11 cellular contexts compared by ENCODE assay signal in the genomic region with DNA sequence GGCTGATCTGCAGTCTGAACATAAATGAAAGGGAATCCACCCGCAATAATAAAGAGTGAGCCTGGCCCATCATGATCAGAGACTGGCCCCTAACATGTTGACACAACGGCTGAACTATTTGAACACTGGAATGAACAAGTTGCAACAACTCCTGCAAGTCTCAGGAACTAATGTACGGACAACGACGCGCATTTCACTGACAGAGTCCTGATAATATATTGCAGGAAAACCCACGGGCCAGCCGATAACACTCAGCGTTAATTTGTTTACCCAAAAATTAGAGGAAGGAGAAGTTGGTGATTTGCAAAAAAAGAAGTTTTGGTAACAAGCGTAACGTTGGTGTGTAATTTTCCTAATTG.
A peak's percentile ranks its signal among the peaks of the same experiment; 100 is the strongest.
DNase-seq lines count a peak whose midpoint lies in the region; ATAC-seq and TF ChIP-seq lines count a peak whose summit lies in the region.
"Had no signal": no experiment of that assay in that cellular context is flagged by ENCODE, and none has a peak within 500 bp of the region (broad histone marks: within the 10 kb centered on the region; RNA-seq: fewer than 3 reads in every experiment).

No MANE protein-coding gene starts in this region.

- H3K9me3 ChIP-seq in smooth muscle cell (replicated peaks; ENCODE audit: low read depth): no peaks in the 10 kb centered on the region

- H3K79me2 ChIP-seq in smooth muscle cell (ENCODE audit: low read depth): no peaks in the 10 kb centered on the region

- H3K4me2 ChIP-seq in smooth muscle cell: peak overlapping the region; percentile 80

- peak; percentile 27 for ATAC-seq in HG03097 (IDR thresholded peaks at IDR 0.05; ENCODE audit: low FRiP score, unreplicated experiment)
- ATAC-seq in central memory CD8-positive, alpha-beta T cell (replicated peaks; ENCODE audit: extremely low read depth, poor library complexity, severe bottlenecking): no peak

- intact Hi-C loops in posterior vena cava (cut with DNase I): no loop called here

- H3K27me3 Mint-ChIP-seq in T-helper 1 cell treated with Interleukin-12 subunit alpha and Interleukin-12 subunit beta and Interleukin-4 antibody, amounts not matched to agents 30 μg/mL and 1 μg/mL, for 36 hours (ENCODE audit: low read depth): no peaks in the 10 kb centered on the region
- no peaks in the 10 kb centered on the region for H3K27me3 Mint-ChIP-seq in central memory CD8-positive, alpha-beta T cell

- peak overlapping the region; percentile 83 for H2AFZ ChIP-seq in smooth muscle cell (ENCODE audit: low read depth)

- no peaks in the 10 kb centered on the region for H4K20me1 ChIP-seq in smooth muscle cell (ENCODE audit: low read depth)

- peak overlapping the region; percentile 75 for H3K9ac ChIP-seq in smooth muscle cell (ENCODE audit: low read depth)

- H3K4me1 Mint-ChIP-seq in T-helper 1 cell treated with Interleukin-12 subunit alpha and Interleukin-12 subunit beta and Interleukin-4 antibody, amounts not matched to agents 30 μg/mL and 1 μg/mL, for 36 hours (ENCODE audit: low read depth): peaks cover 17% of the 10 kb centered on the region
- no peaks in the 10 kb centered on the region for H3K4me1 Mint-ChIP-seq in central memory CD8-positive, alpha-beta T cell

- peaks cover 3% of the 10 kb centered on the region for H3K9me3 Mint-ChIP-seq in T-helper 1 cell treated with Interleukin-12 subunit alpha and Interleukin-12 subunit beta and Interleukin-4 antibody, amounts not matched to agents 30 μg/mL and 1 μg/mL, for 36 hours
- no peaks in the 10 kb centered on the region for H3K9me3 Mint-ChIP-seq in central memory CD8-positive, alpha-beta T cell

- H3K4me1 ChIP-seq in smooth muscle cell (ENCODE audit: low read depth): peaks cover 6% of the 10 kb centered on the region

- peak overlapping the region; percentile 87 for H3K27ac ChIP-seq in smooth muscle cell (ENCODE audit: low read depth)

- H3K36me3 ChIP-seq in smooth muscle cell (ENCODE audit: low read depth): no peaks in the 10 kb centered on the region

- H3K36me3 Mint-ChIP-seq in T-helper 1 cell treated with Interleukin-12 subunit alpha and Interleukin-12 subunit beta and Interleukin-4 antibody, amounts not matched to agents 30 μg/mL and 1 μg/mL, for 36 hours (ENCODE audit: low read depth): peaks cover 3% of the 10 kb centered on the region
- peaks cover 3% of the 10 kb centered on the region for H3K36me3 Mint-ChIP-seq in central memory CD8-positive, alpha-beta T cell (ENCODE audit: insufficient read depth)

- no peaks in the 10 kb centered on the region for H3K27me3 ChIP-seq in smooth muscle cell (ENCODE audit: low read depth)

- DNase-seq in T-helper 1 cell: no peak
- no peak for DNase-seq in central memory CD8-positive, alpha-beta T cell (ENCODE audit: low spot score in 2 of 2)
- DNase-seq in smooth muscle cell (lab: John Stamatoyannopoulos, UW; ENCODE audit: unreplicated experiment): no peak
- no peak for DNase-seq in NCI-H2081 treated with DMSO at 0.1 percent for 48 hours (lab: John Stamatoyannopoulos, UW)
- DNase-seq in posterior vena cava (ENCODE audit: low spot score): no peak
- DNase-seq in activated effector memory CD4-positive, alpha-beta T cell treated with Interleukin-2 at 50 U/mL for 16 hours: no peak
- DNase-seq: activated CD8-positive, alpha-beta memory T cell treated with anti-CD3 and anti-CD28 coated beads, Interleukin-2, amount 50 U/mL, for 4 hours; effector memory CD4-positive, alpha-beta T cell; NCI-H774 had no signal

- no peak overlapping the region for H3K27ac Mint-ChIP-seq in T-helper 1 cell treated with Interleukin-12 subunit alpha and Interleukin-12 subunit beta and Interleukin-4 antibody, amounts not matched to agents 30 μg/mL and 1 μg/mL, for 36 hours
- H3K27ac Mint-ChIP-seq in central memory CD8-positive, alpha-beta T cell (ENCODE audit: low read depth): no peak overlapping the region

- H3F3A ChIP-seq in smooth muscle cell (ENCODE audit: low read depth): peaks cover 2% of the 10 kb centered on the region

- peak overlapping the region; percentile 33 for H3K4me3 ChIP-seq in smooth muscle cell

- peak overlapping the region; percentile 48 for H3K4me3 Mint-ChIP-seq in T-helper 1 cell treated with Interleukin-12 subunit alpha and Interleukin-12 subunit beta and Interleukin-4 antibody, amounts not matched to agents 30 μg/mL and 1 μg/mL, for 36 hours
- peak overlapping the region; percentile 13 for H3K4me3 Mint-ChIP-seq in central memory CD8-positive, alpha-beta T cell

- 43% methylated on average over 11 of the region's 11 CpGs for WGBS in smooth muscle cell (ENCODE audit: low lambda C conversion rate)

- TF ChIP-seq CTCF in smooth muscle cell (IDR thresholded peaks at IDR 0.05; ENCODE audit: borderline replicate concordance, insufficient read depth, poor library complexity, severe bottlenecking): no peak
